ENCODE assay signal across 24 cellular contexts in genomic region chr15:35963316-35963715, GRCh38.
"Had no signal": no experiment of that assay in that cellular context is flagged by ENCODE, and none has a peak within 500 bp of the region (broad histone marks: within the 10 kb centered on the region; RNA-seq: fewer than 3 reads in every experiment).

No MANE protein-coding gene starts in this region.

- H3K36me3 ChIP-seq: gastroesophageal sphincter, pancreas, sigmoid colon, transverse colon had no signal

- DNase-seq: activated CD4-positive, alpha-beta memory T cell treated with anti-CD3 and anti-CD28 coated beads, Interleukin-2, amount 10 ng/mL, durations not matched to agents 7 days and 5 days; activated CD4-positive, alpha-beta T cell treated with anti-CD3 and anti-CD28 coated beads, Interleukin-2, amount 10 ng/mL, durations not matched to agents 24 days and 14 days; activated CD4-positive, CD25-positive, alpha-beta regulatory T cell treated with anti-CD3 and anti-CD28 coated beads, Interleukin-2, amount 50 U/mL, for 72 hours; activated CD8-positive, alpha-beta memory T cell treated with anti-CD3 and anti-CD28 coated beads, Interleukin-2, amount 50 U/mL, for 48 hours; activated gamma-delta T cell; activated naive CD4-positive, alpha-beta T cell treated with anti-CD3 and anti-CD28 coated beads, Interleukin-2, amount 10 ng/mL, durations not matched to agents 7 days and 5 days; activated T-cell treated with anti-CD3 and anti-CD28 coated beads, Interleukin-2, amount 50 U/mL, for 24 hours; anterior cingulate cortex; cortex of kidney; effector memory CD8-positive, alpha-beta T cell; hippocampal formation; left colon; mammary epithelial cell; naive thymus-derived CD4-positive, alpha-beta T cell; nucleus accumbens; pancreas; psoas muscle; sigmoid colon; stimulated activated naive CD4-positive, alpha-beta T cell treated with Interleukin-2 at 50 U/mL for 16 hours; T-helper 2 cell; testis; transverse colon had no signal

- H3K27me3 ChIP-seq: gastroesophageal sphincter, pancreas, sigmoid colon, testis, transverse colon had no signal

- H3K4me1 ChIP-seq: gastroesophageal sphincter, pancreas, psoas muscle, sigmoid colon, testis, transverse colon had no signal

- H3K4me3 ChIP-seq: gastroesophageal sphincter, pancreas, psoas muscle, sigmoid colon, testis, transverse colon had no signal

- H3K9me3 ChIP-seq: gastroesophageal sphincter, pancreas, psoas muscle, sigmoid colon, testis, transverse colon had no signal

- H3K27ac ChIP-seq: gastroesophageal sphincter, pancreas, psoas muscle, sigmoid colon, testis, transverse colon had no signal

- ATAC-seq: effector memory CD8-positive, alpha-beta T cell; esophagus mucosa; gastroesophageal sphincter; left colon; naive thymus-derived CD4-positive, alpha-beta T cell; pancreas; psoas muscle had no signal
